In genomic region chr9:123687246-123687721, GRCh38 we compare ENCODE assay signal across 1 cellular context.
TF ChIP-seq lines count a peak whose summit lies in the region.

No MANE protein-coding gene starts in this region.

TF ChIP-seq in GM12878, 131 proteins besides CTCF, POLR2A, EP300 and RAD21 (continued from another document):
- TF ChIP-seq ZBTB4 (CRISPR knock-in tag; IDR thresholded peaks at IDR 0.05) = no peak
- TF ChIP-seq, protein P1, sequence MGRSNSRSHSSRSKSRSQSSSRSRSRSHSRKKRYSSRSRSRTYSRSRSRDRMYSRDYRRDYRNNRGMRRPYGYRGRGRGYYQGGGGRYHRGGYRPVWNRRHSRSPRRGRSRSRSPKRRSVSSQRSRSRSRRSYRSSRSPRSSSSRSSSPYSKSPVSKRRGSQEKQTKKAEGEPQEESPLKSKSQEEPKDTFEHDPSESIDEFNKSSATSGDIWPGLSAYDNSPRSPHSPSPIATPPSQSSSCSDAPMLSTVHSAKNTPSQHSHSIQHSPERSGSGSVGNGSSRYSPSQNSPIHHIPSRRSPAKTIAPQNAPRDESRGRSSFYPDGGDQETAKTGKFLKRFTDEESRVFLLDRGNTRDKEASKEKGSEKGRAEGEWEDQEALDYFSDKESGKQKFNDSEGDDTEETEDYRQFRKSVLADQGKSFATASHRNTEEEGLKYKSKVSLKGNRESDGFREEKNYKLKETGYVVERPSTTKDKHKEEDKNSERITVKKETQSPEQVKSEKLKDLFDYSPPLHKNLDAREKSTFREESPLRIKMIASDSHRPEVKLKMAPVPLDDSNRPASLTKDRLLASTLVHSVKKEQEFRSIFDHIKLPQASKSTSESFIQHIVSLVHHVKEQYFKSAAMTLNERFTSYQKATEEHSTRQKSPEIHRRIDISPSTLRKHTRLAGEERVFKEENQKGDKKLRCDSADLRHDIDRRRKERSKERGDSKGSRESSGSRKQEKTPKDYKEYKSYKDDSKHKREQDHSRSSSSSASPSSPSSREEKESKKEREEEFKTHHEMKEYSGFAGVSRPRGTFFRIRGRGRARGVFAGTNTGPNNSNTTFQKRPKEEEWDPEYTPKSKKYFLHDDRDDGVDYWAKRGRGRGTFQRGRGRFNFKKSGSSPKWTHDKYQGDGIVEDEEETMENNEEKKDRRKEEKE (IDR thresholded peaks at IDR 0.05) = no peak
- peak; percentile 25; the same call in 1 of the 2 replicates for TF ChIP-seq IKZF1 (conservative IDR thresholded peaks at IDR 0.05)
